Comparison of ENCODE assay signal across 21 cellular contexts in genomic region chr4:3366893-3367775, GRCh38.
DNase-seq lines count a peak whose midpoint lies in the region; ATAC-seq and TF ChIP-seq lines count a peak whose summit lies in the region.
"Had no signal": no experiment of that assay in that cellular context is flagged by ENCODE, and none has a peak within 500 bp of the region (broad histone marks: within the 10 kb centered on the region; RNA-seq: fewer than 3 reads in every experiment).

No MANE protein-coding gene starts in this region.

- H3K27ac Mint-ChIP-seq in mesothelial cell of epicardium, result peak overlapping the region; percentile 6
- H3K27ac Mint-ChIP-seq: CD4-positive, alpha-beta T cell; T-cell had no signal

- H3K4me3 Mint-ChIP-seq in mesothelial cell of epicardium, result no peak overlapping the region

- peak overlapping the region; percentile 17 for H3K9ac ChIP-seq in NT2/D1 (ENCODE audit: insufficient read length, low read depth)

- peaks cover 5% of the 10 kb centered on the region for H3K36me3 ChIP-seq in NT2/D1 (ENCODE audit: insufficient read depth, insufficient read length, low read length)
- H3K36me3 ChIP-seq: adrenal gland, lower lobe of right lung, pancreas had no signal

- no peaks in the 10 kb centered on the region for H3K27me3 Mint-ChIP-seq in mesothelial cell of epicardium (ENCODE audit: low read depth)

- H3K9me3 Mint-ChIP-seq in mesothelial cell of epicardium, result no peaks in the 10 kb centered on the region
- H3K9me3 Mint-ChIP-seq: CD4-positive, alpha-beta T cell; T-cell had no signal

- peak; percentile 9 for TF ChIP-seq CTCF in epithelial cell of proximal tubule (conservative IDR thresholded peaks at IDR 0.05; ENCODE audit: low read depth, low read length)
- no peak for TF ChIP-seq CTCF in mesothelial cell of epicardium (IDR thresholded peaks at IDR 0.05; ENCODE audit: unreplicated experiment)

- H3K4me1 Mint-ChIP-seq in mesothelial cell of epicardium, result peaks cover 44% of the 10 kb centered on the region

- DNase-seq in AG08396 (ENCODE audit: low spot score) (peak; percentile 5), NT2/D1 (ENCODE audit: low read depth, low spot score) (no peak), epithelial cell of proximal tubule (ENCODE audit: low read depth) (no peak), mesothelial cell of epicardium (ENCODE audit: low spot score in 2 of 2, unreplicated experiment in 2 of 2) (no peak), DMS114 treated with DMSO at 0.1 percent for 48 hours (lab: John Stamatoyannopoulos, UW; ENCODE audit: unreplicated experiment) (no peak)
- DNase-seq in stimulated activated CD4-positive, alpha-beta T cell treated with anti-CD3 and anti-CD28 coated beads, Interleukin-4, amount 100 ng/mL, for 24 hours, result no peak
- DNase-seq: activated CD4-positive, alpha-beta T cell treated with anti-CD3 and anti-CD28 coated beads for 48 hours; activated effector memory CD4-positive, alpha-beta T cell treated with Interleukin-2 at 50 U/mL for 16 hours; caudate nucleus; CD4-positive, alpha-beta T cell; effector CD8-positive, alpha-beta T cell; lower lobe of right lung; NCI-H1417 treated with DMSO at 0.1 percent for 48 hours; NCI-H526; pancreas; stimulated activated CD4-positive, alpha-beta T cell treated with anti-CD3 and anti-CD28 coated beads, Interleukin-2, amount 100 ng/mL, for 48 hours; T-cell had no signal

- H3K4me3 ChIP-seq in NT2/D1 (ENCODE audit: insufficient read length, low read depth), result no peak overlapping the region
- H3K4me3 ChIP-seq in epithelial cell of proximal tubule (ENCODE audit: low read depth, low read length), result no peak overlapping the region
- H3K4me3 ChIP-seq: adrenal gland, lower lobe of right lung, pancreas had no signal

- peaks cover 22% of the 10 kb centered on the region for H3K4me1 ChIP-seq in NT2/D1 (ENCODE audit: insufficient read depth, insufficient read length)

- H3K27me3 ChIP-seq in NT2/D1 (ENCODE audit: insufficient read depth, insufficient read length), result peaks cover 3% of the 10 kb centered on the region
- H3K27me3 ChIP-seq: adrenal gland, pancreas had no signal

- ATAC-seq in GM21576 (IDR thresholded peaks at IDR 0.05; ENCODE audit: unreplicated experiment) (no peak), GM19328 (IDR thresholded peaks at IDR 0.05; ENCODE audit: unreplicated experiment) (no peak)
- ATAC-seq: lower lobe of right lung, pancreas, Right ventricle myocardium inferior, T-cell had no signal

- H3K9me3 ChIP-seq in NT2/D1 (ENCODE audit: insufficient read depth, low read length), result 0 out of 2 replicates have a peak, but pooled peaks cover 5% of the 10 kb centered on the region
- H3K9me3 ChIP-seq: adrenal gland, lower lobe of right lung, pancreas had no signal

- H3K36me3 Mint-ChIP-seq in mesothelial cell of epicardium, result no peaks in the 10 kb centered on the region
- H3K36me3 Mint-ChIP-seq: T-cell had no signal
